Comparison of ENCODE assay signal across 2 cellular contexts in the genomic region with DNA sequence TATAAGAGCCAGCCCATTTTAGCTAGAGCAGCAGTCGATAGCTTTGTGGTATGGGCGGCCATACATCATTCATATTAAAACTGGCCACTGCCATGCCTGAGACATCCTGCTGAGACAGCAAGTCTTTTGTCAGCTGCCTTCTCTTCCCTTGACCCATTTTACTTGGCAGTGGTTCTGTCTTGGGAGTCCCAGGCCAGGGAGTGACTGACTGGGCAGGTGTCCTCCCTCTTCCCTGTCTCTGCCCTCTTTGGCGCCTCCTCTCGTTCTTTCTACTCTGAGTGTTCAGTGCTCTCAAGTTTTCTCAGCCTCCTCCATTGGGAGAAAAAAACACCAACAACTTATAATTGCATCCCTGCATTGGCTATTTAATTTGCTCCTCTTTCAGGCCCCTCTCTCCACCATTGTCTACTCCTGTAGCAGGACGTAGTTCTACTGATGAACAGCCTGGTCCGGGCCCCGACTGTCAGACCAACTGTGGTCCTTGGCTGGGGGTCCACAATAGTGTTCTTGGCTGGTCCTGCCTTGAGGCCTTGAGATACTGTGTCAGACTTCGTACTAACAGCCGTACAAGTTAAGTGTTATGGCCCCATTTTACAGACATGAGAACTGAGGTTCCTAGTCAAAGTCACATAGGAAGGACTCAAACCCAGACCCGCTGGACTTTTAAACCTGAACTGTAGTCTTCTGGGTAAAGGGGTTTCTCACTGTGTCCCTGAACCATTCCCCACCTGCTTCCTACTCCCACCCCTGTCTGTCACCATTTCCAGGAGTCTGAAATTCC.
TF ChIP-seq lines count a peak whose summit lies in the region.

No MANE protein-coding gene starts in this region.

TF ChIP-seq in GM23338, 12 proteins besides CTCF, POLR2A, EP300 and RAD21 (continued from another document):
- TF ChIP-seq REST (IDR thresholded peaks at IDR 0.05; ENCODE audit: unreplicated experiment) (no peak), EZH2 (IDR thresholded peaks at IDR 0.05; ENCODE audit: low read depth, unreplicated experiment) (no peak), EZH2phosphoT487 (IDR thresholded peaks at IDR 0.05; ENCODE audit: unreplicated experiment) (no peak), ZNF331 (CRISPR knock-in tag; IDR thresholded peaks at IDR 0.05; ENCODE audit: low read depth) (no peak)

TF ChIP-seq in neural cell, 6 proteins besides CTCF, POLR2A, EP300 and RAD21 (continued from another document):
- TF ChIP-seq TAF1 (IDR thresholded peaks at IDR 0.05; ENCODE audit: low read depth) (no peak), EZH2 (IDR thresholded peaks at IDR 0.05; ENCODE audit: borderline replicate concordance, insufficient read depth, low read length, poor library complexity, severe bottlenecking) (no peak)
